In genomic region chr10:130897815-130898214, GRCh38 we compare ENCODE assay signal across 27 cellular contexts.
"Had no signal": no experiment of that assay in that cellular context is flagged by ENCODE, and none has a peak within 500 bp of the region (broad histone marks: within the 10 kb centered on the region; RNA-seq: fewer than 3 reads in every experiment).

No MANE protein-coding gene starts in this region.

- H3K9me3 Mint-ChIP-seq: natural killer cell; nephron; stimulated activated effector memory CD8-positive, alpha-beta T cell treated with anti-CD3 and anti-CD28 coated beads, Interleukin-12 subunit alpha, Interleukin-12 subunit beta, amount 100 ng/mL, for 72 hours; stimulated activated naive B cell treated with anti-CD40 and anti-IgM and Interleukin-4, amounts not matched to agents 10 μg/mL and 1 μg/mL and 100 μg/mL, for 72 hours; stimulated activated naive CD8-positive, alpha-beta T cell treated with anti-CD3 and anti-CD28 coated beads, Interleukin-15, Interleukin-2, amounts not matched to agents 100 ng/mL and 50 ng/mL, for 24 hours had no signal

- ATAC-seq: natural killer cell; psoas muscle; right cardiac atrium; right lobe of liver; stimulated activated effector memory CD8-positive, alpha-beta T cell treated with anti-CD3 and anti-CD28 coated beads, Interleukin-12 subunit alpha, Interleukin-12 subunit beta, amount 100 ng/mL, for 72 hours; stimulated activated naive B cell treated with anti-CD40 and anti-IgM and Interleukin-4, amounts not matched to agents 10 μg/mL and 1 μg/mL and 100 μg/mL, for 72 hours had no signal

- H3K27me3 ChIP-seq: neural progenitor cell, neutrophil, ovary, right lobe of liver, sigmoid colon, thyroid gland, tibial nerve, upper lobe of left lung, vagina had no signal

- H3K27ac Mint-ChIP-seq: natural killer cell; nephron; neural progenitor cell; progenitor cell of endocrine pancreas; stimulated activated effector memory CD8-positive, alpha-beta T cell treated with anti-CD3 and anti-CD28 coated beads, Interleukin-12 subunit alpha, Interleukin-12 subunit beta, amount 100 ng/mL, for 72 hours; stimulated activated naive B cell treated with anti-CD40 and anti-IgM and Interleukin-4, amounts not matched to agents 10 μg/mL and 1 μg/mL and 100 μg/mL, for 72 hours; stimulated activated naive CD8-positive, alpha-beta T cell treated with anti-CD3 and anti-CD28 coated beads, Interleukin-15, Interleukin-2, amounts not matched to agents 100 ng/mL and 50 ng/mL, for 24 hours had no signal

- H3K4me3 ChIP-seq: neural progenitor cell, ovary, psoas muscle, right lobe of liver, sigmoid colon, stomach, thoracic aorta, thyroid gland, tibial nerve, upper lobe of left lung, vagina had no signal

- H3K4me1 Mint-ChIP-seq: natural killer cell; nephron; stimulated activated effector memory CD8-positive, alpha-beta T cell treated with anti-CD3 and anti-CD28 coated beads, Interleukin-12 subunit alpha, Interleukin-12 subunit beta, amount 100 ng/mL, for 72 hours; stimulated activated naive B cell treated with anti-CD40 and anti-IgM and Interleukin-4, amounts not matched to agents 10 μg/mL and 1 μg/mL and 100 μg/mL, for 72 hours had no signal

- H3K4me3 Mint-ChIP-seq: natural killer cell; nephron; neural progenitor cell; stimulated activated effector memory CD8-positive, alpha-beta T cell treated with anti-CD3 and anti-CD28 coated beads, Interleukin-12 subunit alpha, Interleukin-12 subunit beta, amount 100 ng/mL, for 72 hours; stimulated activated naive B cell treated with anti-CD40 and anti-IgM and Interleukin-4, amounts not matched to agents 10 μg/mL and 1 μg/mL and 100 μg/mL, for 72 hours; stimulated activated naive CD8-positive, alpha-beta T cell treated with anti-CD3 and anti-CD28 coated beads, Interleukin-15, Interleukin-2, amounts not matched to agents 100 ng/mL and 50 ng/mL, for 24 hours had no signal

- H3K27me3 Mint-ChIP-seq: stimulated activated naive B cell treated with anti-CD40 and anti-IgM and Interleukin-4, amounts not matched to agents 10 μg/mL and 1 μg/mL and 100 μg/mL, for 72 hours; stimulated activated naive CD8-positive, alpha-beta T cell treated with anti-CD3 and anti-CD28 coated beads, Interleukin-15, Interleukin-2, amounts not matched to agents 100 ng/mL and 50 ng/mL, for 24 hours had no signal

- H3K36me3 Mint-ChIP-seq: natural killer cell; neural progenitor cell; stimulated activated effector memory CD8-positive, alpha-beta T cell treated with anti-CD3 and anti-CD28 coated beads, Interleukin-12 subunit alpha, Interleukin-12 subunit beta, amount 100 ng/mL, for 72 hours; stimulated activated naive B cell treated with anti-CD40 and anti-IgM and Interleukin-4, amounts not matched to agents 10 μg/mL and 1 μg/mL and 100 μg/mL, for 72 hours had no signal

- H3K36me3 ChIP-seq: neural progenitor cell, neutrophil, ovary, right lobe of liver, sigmoid colon, stomach, thoracic aorta, thyroid gland, tibial nerve, upper lobe of left lung, vagina had no signal

- DNase-seq: natural killer cell; nucleus accumbens; ovary; psoas muscle; right cardiac atrium; right lobe of liver; sigmoid colon; small intestine; stimulated activated CD4-positive, alpha-beta T cell treated with anti-CD3 and anti-CD28 coated beads, Interleukin-15, amount 100 ng/mL, for 24 hours; stimulated activated CD4-positive, alpha-beta T cell treated with anti-CD3 and anti-CD28 coated beads, Interleukin-2, amount 100 ng/mL, for 24 hours; stimulated activated CD4-positive, alpha-beta T cell treated with anti-CD3 and anti-CD28 coated beads, Interleukin-2, amount 100 ng/mL, for 48 hours; stimulated activated CD4-positive, alpha-beta T cell treated with anti-CD3 and anti-CD28 coated beads, Interleukin-4, amount 100 ng/mL, for 24 hours; stimulated activated naive B cell treated with anti-CD40 and anti-IgM and Interleukin-4, amounts not matched to agents 10 μg/mL and 1 μg/mL and 100 μg/mL, for 72 hours; stimulated activated naive CD4-positive, alpha-beta T cell treated with Interleukin-2 at 50 U/mL for 16 hours; stomach; thyroid gland; trophoblast cell; upper lobe of left lung had no signal
